In the genomic region with DNA sequence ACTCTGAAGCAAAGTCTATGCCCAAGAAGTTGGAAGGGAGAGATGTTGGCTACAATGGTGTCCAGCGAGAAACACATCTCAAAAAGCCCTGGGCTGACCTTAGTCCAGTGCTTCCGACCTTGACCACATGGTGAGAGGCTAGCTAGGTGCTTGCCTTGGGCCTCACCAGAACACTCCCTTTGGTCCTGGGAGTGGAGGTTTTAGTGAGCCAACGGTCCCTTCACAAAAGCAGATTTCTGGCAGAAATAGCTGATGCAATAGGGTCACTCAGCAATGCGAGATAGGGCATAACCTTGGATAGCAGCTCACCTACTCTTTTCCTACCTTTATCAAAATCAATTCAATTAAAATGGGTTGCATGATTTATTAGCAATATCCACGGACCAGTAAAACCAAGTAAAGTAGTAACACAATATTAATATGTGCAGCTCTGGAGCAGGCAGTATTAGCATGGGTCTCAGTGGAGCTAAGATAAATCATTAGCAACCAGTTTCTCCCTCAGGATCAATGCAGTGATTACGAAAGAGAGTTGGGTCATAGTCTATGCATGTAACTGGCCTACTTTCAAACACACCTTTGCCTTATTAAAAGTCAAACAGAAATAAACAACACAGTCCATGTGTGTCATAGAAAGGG, we compare ENCODE assay signal across 1 cellular context.
TF ChIP-seq lines count a peak whose summit lies in the region.

No MANE protein-coding gene starts in this region.

TF ChIP-seq in HepG2, 621 proteins besides CTCF, POLR2A, EP300 and RAD21 (continued from another document and continues in another):
- TF ChIP-seq CEBPG (CRISPR knock-in tag; IDR thresholded peaks at IDR 0.05) (peak; percentile 91), KDM1A (CRISPR knock-in tag; IDR thresholded peaks at IDR 0.05) (no peak), ELF1 (CRISPR knock-in tag; IDR thresholded peaks at IDR 0.05) (0 out of 2 replicates have a peak, but pooled peaks have one; percentile 9), ZNF776 (CRISPR knock-in tag; IDR thresholded peaks at IDR 0.05) (no peak), ATM (IDR thresholded peaks at IDR 0.05; ENCODE audit: borderline replicate concordance) (no peak), ZNF230 (CRISPR knock-in tag; IDR thresholded peaks at IDR 0.05) (no peak), NFE2L2 (IDR thresholded peaks at IDR 0.05; ENCODE audit: low read length) (no peak), CAMTA2 (CRISPR knock-in tag; IDR thresholded peaks at IDR 0.05; ENCODE audit: borderline replicate concordance) (no peak), SOX6 (IDR thresholded peaks at IDR 0.05) (no peak), SOX6 (CRISPR knock-in tag; IDR thresholded peaks at IDR 0.05) (peak; percentile 78), ZSCAN30 (CRISPR knock-in tag; IDR thresholded peaks at IDR 0.05) (no peak), NFKBIZ (CRISPR knock-in tag; IDR thresholded peaks at IDR 0.05) (no peak), ZNF451 (CRISPR knock-in tag; IDR thresholded peaks at IDR 0.05) (0 out of 2 replicates have a peak, but pooled peaks have one; percentile 51), BRD4 (CRISPR knock-in tag; IDR thresholded peaks at IDR 0.05) (peak; percentile 41; the same call in 1 of the 2 replicates)
- TF ChIP-seq, protein P1, sequence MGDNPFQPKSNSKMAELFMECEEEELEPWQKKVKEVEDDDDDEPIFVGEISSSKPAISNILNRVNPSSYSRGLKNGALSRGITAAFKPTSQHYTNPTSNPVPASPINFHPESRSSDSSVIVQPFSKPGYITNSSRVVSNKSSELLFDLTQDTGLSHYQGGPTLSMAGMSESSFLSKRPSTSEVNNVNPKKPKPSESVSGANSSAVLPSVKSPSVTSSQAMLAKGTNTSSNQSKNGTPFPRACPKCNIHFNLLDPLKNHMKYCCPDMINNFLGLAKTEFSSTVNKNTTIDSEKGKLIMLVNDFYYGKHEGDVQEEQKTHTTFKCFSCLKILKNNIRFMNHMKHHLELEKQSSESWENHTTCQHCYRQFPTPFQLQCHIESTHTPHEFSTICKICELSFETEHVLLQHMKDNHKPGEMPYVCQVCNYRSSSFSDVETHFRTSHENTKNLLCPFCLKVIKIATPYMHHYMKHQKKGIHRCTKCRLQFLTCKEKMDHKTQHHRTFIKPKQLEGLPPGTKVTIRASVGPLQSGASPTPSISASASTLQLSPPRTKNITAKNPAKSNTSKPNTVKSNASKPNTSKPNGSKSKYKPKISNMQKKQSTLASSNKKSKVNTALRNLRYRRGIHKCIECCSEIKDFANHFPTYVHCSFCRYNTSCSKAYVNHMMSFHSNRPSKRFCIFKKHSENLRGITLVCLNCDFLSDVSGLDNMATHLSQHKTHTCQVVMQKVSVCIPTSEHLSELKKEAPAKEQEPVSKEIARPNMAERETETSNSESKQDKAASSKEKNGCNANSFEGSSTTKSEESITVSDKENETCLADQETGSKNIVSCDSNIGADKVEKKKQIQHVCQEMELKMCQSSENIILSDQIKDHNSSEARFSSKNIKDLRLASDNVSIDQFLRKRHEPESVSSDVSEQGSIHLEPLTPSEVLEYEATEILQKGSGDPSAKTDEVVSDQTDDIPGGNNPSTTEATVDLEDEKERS (CRISPR knock-in tag; IDR thresholded peaks at IDR 0.05): peak; percentile 89
- TF ChIP-seq, protein P2, sequence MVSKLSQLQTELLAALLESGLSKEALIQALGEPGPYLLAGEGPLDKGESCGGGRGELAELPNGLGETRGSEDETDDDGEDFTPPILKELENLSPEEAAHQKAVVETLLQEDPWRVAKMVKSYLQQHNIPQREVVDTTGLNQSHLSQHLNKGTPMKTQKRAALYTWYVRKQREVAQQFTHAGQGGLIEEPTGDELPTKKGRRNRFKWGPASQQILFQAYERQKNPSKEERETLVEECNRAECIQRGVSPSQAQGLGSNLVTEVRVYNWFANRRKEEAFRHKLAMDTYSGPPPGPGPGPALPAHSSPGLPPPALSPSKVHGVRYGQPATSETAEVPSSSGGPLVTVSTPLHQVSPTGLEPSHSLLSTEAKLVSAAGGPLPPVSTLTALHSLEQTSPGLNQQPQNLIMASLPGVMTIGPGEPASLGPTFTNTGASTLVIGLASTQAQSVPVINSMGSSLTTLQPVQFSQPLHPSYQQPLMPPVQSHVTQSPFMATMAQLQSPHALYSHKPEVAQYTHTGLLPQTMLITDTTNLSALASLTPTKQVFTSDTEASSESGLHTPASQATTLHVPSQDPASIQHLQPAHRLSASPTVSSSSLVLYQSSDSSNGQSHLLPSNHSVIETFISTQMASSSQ (IDR thresholded peaks at IDR 0.05; ENCODE audit: low read depth): peak; percentile 59
- TF ChIP-seq, protein P2 (CRISPR knock-in tag; IDR thresholded peaks at IDR 0.05; ENCODE audit: borderline replicate concordance): peak; percentile 44; the same call in 1 of the 2 replicates
- TF ChIP-seq, protein P3, sequence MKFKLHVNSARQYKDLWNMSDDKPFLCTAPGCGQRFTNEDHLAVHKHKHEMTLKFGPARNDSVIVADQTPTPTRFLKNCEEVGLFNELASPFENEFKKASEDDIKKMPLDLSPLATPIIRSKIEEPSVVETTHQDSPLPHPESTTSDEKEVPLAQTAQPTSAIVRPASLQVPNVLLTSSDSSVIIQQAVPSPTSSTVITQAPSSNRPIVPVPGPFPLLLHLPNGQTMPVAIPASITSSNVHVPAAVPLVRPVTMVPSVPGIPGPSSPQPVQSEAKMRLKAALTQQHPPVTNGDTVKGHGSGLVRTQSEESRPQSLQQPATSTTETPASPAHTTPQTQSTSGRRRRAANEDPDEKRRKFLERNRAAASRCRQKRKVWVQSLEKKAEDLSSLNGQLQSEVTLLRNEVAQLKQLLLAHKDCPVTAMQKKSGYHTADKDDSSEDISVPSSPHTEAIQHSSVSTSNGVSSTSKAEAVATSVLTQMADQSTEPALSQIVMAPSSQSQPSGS (CRISPR knock-in tag; IDR thresholded peaks at IDR 0.05): peak; percentile 73
- TF ChIP-seq, protein P4, sequence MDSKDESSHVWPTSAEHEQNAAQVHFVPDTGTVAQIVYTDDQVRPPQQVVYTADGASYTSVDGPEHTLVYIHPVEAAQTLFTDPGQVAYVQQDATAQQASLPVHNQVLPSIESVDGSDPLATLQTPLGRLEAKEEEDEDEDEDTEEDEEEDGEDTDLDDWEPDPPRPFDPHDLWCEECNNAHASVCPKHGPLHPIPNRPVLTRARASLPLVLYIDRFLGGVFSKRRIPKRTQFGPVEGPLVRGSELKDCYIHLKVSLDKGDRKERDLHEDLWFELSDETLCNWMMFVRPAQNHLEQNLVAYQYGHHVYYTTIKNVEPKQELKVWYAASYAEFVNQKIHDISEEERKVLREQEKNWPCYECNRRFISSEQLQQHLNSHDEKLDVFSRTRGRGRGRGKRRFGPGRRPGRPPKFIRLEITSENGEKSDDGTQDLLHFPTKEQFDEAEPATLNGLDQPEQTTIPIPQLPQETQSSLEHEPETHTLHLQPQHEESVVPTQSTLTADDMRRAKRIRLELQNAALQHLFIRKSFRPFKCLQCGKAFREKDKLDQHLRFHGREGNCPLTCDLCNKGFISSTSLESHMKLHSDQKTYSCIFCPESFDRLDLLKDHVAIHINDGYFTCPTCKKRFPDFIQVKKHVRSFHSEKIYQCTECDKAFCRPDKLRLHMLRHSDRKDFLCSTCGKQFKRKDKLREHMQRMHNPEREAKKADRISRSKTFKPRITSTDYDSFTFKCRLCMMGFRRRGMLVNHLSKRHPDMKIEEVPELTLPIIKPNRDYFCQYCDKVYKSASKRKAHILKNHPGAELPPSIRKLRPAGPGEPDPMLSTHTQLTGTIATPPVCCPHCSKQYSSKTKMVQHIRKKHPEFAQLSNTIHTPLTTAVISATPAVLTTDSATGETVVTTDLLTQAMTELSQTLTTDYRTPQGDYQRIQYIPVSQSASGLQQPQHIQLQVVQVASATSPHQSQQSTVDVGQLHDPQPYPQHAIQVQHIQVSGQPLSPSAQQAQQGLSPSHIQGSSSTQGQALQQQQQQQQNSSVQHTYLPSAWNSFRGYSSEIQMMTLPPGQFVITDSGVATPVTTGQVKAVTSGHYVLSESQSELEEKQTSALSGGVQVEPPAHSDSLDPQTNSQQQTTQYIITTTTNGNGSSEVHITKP (CRISPR knock-in tag; IDR thresholded peaks at IDR 0.05; ENCODE audit: low read depth): no peak
- TF ChIP-seq, protein P5, sequence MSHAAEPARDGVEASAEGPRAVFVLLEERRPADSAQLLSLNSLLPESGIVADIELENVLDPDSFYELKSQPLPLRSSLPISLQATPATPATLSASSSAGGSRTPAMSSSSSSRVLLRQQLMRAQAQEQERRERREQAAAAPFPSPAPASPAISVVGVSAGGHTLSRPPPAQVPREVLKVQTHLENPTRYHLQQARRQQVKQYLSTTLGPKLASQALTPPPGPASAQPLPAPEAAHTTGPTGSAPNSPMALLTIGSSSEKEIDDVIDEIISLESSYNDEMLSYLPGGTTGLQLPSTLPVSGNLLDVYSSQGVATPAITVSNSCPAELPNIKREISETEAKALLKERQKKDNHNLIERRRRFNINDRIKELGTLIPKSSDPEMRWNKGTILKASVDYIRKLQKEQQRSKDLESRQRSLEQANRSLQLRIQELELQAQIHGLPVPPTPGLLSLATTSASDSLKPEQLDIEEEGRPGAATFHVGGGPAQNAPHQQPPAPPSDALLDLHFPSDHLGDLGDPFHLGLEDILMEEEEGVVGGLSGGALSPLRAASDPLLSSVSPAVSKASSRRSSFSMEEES (CRISPR knock-in tag; IDR thresholded peaks at IDR 0.05): no peak
- TF ChIP-seq, protein P6, sequence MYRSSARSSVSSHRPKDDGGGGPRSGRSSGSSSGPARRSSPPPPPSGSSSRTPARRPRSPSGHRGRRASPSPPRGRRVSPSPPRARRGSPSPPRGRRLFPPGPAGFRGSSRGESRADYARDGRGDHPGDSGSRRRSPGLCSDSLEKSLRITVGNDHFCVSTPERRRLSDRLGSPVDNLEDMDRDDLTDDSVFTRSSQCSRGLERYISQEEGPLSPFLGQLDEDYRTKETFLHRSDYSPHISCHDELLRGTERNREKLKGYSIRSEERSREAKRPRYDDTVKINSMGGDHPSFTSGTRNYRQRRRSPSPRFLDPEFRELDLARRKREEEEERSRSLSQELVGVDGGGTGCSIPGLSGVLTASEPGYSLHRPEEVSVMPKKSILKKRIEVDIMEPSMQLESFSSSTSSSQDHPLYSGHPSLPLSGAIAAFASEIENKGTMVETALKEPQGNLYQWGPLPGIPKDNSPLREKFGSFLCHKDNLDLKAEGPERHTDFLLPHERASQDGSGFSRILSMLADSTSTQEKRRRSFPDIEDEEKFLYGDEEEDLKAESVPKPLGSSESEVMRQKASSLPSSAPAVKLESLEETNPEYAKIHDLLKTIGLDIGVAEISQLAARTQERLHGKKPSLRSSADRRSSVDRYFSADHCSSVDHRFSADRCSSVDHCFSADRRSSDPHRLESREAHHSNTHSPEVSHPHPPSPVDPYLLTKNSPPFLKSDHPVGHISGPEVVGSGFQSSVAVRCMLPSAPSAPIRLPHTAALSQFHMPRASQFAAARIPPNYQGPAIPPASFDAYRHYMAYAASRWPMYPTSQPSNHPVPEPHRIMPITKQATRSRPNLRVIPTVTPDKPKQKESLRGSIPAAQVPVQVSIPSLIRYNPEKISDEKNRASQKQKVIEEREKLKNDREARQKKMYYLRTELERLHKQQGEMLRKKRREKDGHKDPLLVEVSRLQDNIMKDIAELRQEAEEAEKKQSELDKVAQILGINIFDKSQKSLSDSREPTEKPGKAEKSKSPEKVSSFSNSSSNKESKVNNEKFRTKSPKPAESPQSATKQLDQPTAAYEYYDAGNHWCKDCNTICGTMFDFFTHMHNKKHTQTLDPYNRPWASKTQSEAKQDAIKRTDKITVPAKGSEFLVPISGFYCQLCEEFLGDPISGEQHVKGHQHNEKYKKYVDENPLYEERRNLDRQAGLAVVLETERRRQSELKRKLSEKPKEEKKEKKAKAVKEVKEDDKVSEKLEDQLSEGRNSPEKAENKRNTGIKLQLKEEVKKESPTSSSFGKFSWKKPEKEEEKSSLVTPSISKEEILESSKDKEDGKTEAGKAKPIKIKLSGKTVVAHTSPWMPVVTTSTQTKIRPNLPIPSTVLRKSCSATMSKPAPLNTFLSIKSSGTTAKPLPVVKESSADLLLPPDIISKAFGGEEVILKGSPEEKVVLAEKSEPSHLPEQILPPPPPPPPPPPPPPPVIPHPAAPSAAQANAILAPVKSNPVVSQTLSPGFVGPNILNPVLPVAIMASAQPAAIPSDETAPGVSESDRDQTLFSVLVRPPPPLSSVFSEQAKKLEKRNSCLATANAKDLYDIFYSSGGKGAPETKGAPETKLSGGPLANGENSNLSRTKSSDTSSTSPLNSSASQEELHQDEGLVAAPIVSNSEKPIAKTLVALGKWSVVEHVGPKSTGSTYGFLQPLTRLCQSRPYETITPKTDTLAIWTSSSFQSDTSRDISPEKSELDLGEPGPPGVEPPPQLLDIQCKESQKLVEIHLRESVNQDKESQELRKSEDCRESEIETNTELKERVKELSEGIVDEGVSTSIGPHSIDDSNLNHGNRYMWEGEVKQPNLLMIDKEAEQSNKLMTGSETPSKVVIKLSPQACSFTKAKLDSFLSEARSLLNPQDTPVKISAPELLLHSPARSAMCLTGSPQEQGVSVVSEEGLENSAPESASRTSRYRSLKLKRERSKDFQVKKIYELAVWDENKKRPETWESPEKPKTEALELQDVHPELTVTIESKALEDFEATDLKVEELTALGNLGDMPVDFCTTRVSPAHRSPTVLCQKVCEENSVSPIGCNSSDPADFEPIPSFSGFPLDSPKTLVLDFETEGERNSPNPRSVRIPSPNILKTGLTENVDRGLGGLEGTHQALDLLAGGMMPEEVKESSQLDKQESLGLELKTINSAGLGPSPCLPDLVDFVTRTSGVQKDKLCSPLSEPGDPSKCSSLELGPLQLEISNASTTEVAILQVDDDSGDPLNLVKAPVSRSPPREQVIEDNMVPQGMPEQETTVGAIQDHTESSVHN (CRISPR knock-in tag; IDR thresholded peaks at IDR 0.05): no peak
- TF ChIP-seq, protein P7, sequence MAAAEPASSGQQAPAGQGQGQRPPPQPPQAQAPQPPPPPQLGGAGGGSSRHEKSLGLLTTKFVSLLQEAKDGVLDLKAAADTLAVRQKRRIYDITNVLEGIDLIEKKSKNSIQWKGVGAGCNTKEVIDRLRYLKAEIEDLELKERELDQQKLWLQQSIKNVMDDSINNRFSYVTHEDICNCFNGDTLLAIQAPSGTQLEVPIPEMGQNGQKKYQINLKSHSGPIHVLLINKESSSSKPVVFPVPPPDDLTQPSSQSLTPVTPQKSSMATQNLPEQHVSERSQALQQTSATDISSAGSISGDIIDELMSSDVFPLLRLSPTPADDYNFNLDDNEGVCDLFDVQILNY (CRISPR knock-in tag; conservative IDR thresholded peaks at IDR 0.05): no peak
- TF ChIP-seq, protein P8, sequence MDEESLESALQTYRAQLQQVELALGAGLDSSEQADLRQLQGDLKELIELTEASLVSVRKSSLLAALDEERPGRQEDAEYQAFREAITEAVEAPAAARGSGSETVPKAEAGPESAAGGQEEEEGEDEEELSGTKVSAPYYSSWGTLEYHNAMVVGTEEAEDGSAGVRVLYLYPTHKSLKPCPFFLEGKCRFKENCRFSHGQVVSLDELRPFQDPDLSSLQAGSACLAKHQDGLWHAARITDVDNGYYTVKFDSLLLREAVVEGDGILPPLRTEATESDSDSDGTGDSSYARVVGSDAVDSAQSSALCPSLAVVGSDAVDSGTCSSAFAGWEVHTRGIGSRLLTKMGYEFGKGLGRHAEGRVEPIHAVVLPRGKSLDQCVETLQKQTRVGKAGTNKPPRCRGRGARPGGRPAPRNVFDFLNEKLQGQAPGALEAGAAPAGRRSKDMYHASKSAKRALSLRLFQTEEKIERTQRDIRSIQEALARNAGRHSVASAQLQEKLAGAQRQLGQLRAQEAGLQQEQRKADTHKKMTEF (CRISPR knock-in tag; IDR thresholded peaks at IDR 0.05): peak; percentile 71
